21 cellular contexts compared by ENCODE assay signal in the genomic region with DNA sequence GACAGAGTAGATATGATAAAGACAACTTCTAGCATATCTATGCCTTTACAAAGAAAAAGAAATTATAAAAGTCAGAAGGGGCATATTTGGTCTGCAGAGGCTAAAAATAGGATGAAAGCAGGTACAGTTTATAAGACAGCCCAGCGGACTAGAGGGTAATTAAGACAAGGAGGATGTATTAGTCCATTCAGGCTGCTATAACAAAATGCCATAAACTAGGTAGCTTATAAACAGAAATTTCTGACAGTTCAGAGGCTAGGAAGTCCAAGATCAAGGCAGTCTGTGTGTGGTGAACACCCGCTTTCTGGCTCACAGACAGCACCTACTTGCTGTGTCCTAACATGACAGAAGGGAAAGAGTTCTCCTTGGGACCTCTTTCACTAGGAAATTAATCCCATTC.
"Had no signal": no experiment of that assay in that cellular context is flagged by ENCODE, and none has a peak within 500 bp of the region (broad histone marks: within the 10 kb centered on the region; RNA-seq: fewer than 3 reads in every experiment).

No MANE protein-coding gene starts in this region.

- H3K27me3 ChIP-seq: esophagus muscularis mucosa, hepatocyte, neutrophil, ovary, right atrium auricular region, tibial artery had no signal

- H3K4me3 Mint-ChIP-seq: activated naive CD8-positive, alpha-beta T cell treated with anti-CD3 and anti-CD28 coated beads, Interleukin-2, amount 10 ng/mL, durations not matched to agents 7 days and 5 days; nephron had no signal

- H3K27ac Mint-ChIP-seq: activated naive CD8-positive, alpha-beta T cell treated with anti-CD3 and anti-CD28 coated beads, Interleukin-2, amount 10 ng/mL, durations not matched to agents 7 days and 5 days; nephron had no signal

- H2AFZ ChIP-seq: hepatocyte had no signal

- H3K9me3 Mint-ChIP-seq: activated naive CD8-positive, alpha-beta T cell treated with anti-CD3 and anti-CD28 coated beads, Interleukin-2, amount 10 ng/mL, durations not matched to agents 7 days and 5 days; nephron; stimulated activated naive CD8-positive, alpha-beta T cell treated with anti-CD3 and anti-CD28 coated beads, Interleukin-15, amount 100 ng/mL, for 72 hours had no signal

- H3K4me3 ChIP-seq: coronary artery, esophagus muscularis mucosa, hepatocyte, left ventricle myocardium inferior, ovary, psoas muscle, right atrium auricular region, tibial artery had no signal

- H3K27ac ChIP-seq: coronary artery, esophagus muscularis mucosa, hepatocyte, left ventricle myocardium inferior, neutrophil, ovary, psoas muscle, right atrium auricular region, tibial artery, VCaP had no signal

- FAIRE-seq: bronchial epithelial cell, frontal cortex had no signal

- ATAC-seq: activated CD4-positive, CD25-positive, alpha-beta regulatory T cell treated with anti-CD3 and anti-CD28 coated beads, Interleukin-2, amount 50 U/mL, for 24 hours; psoas muscle; stimulated activated naive CD8-positive, alpha-beta T cell treated with anti-CD3 and anti-CD28 coated beads, Interleukin-15, amount 100 ng/mL, for 72 hours had no signal

- H3K4me2 ChIP-seq: hepatocyte had no signal

- DNase-seq: activated gamma-delta T cell treated with Interleukin-2 at 50 U/mL for 16 hours; activated naive CD8-positive, alpha-beta T cell treated with anti-CD3 and anti-CD28 coated beads, Interleukin-2, amount 10 ng/mL, durations not matched to agents 7 days and 5 days; amygdala; cerebellar nuclear complex; glutamatergic neuron; left ventricle myocardium inferior; ovary; psoas muscle; stimulated activated CD4-positive, alpha-beta T cell treated with anti-CD3 and anti-CD28 coated beads, Interleukin-12 subunit alpha, Interleukin-12 subunit beta, amount 100 ng/mL, for 4 hours; stimulated activated naive CD8-positive, alpha-beta T cell treated with anti-CD3 and anti-CD28 coated beads, Interleukin-15, amount 100 ng/mL, for 72 hours; tibial artery had no signal

- H3K27me3 Mint-ChIP-seq: activated naive CD8-positive, alpha-beta T cell treated with anti-CD3 and anti-CD28 coated beads, Interleukin-2, amount 10 ng/mL, durations not matched to agents 7 days and 5 days; stimulated activated naive CD8-positive, alpha-beta T cell treated with anti-CD3 and anti-CD28 coated beads, Interleukin-15, amount 100 ng/mL, for 72 hours had no signal

- H3K36me3 ChIP-seq: ovary had no signal

- H3K9me3 ChIP-seq: esophagus muscularis mucosa, left ventricle myocardium inferior, neutrophil, ovary, psoas muscle, right atrium auricular region, tibial artery had no signal
